Comparison of ENCODE assay signal across 8 cellular contexts in the genomic region with DNA sequence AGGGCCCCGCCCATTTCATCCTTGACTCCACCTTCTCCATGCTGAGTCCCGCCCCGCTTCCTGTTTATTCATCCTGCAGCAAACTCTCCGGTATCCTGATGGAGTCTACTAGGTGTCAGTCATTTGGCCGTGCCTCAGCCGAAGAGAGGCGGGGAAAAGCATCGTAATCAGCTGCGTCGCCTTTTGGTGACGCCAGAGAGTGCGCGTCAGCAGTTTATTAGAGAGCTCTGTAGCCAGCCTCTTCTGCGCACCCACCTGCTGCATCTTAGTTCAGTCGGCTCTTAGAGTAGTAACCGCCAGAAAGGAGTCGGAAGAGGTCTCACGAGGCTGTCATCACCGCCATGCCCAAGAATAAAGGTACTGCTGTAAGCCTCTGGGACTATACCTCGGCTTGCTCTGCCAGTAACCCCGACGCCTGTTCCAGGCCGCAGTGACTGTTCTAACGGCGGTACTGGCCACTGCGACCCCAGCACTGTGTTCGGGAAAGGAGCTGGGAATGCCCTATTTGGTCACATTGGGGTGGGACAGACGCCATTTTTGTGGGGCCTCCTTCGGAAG. TPM values are rescaled to one million over a fixed set of nuclear protein-coding genes. Genes with fewer than 3 reads are reported as not detected.
DNase-seq lines count a peak whose midpoint lies in the region; ATAC-seq and TF ChIP-seq lines count a peak whose summit lies in the region.

A gene with protein sequence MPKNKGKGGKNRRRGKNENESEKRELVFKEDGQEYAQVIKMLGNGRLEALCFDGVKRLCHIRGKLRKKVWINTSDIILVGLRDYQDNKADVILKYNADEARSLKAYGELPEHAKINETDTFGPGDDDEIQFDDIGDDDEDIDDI (plus strand): TSS at position 246 of the 558 bp plus-strand sequence. CDS start 96 bp downstream, at position 342.

- peak within 1 kb of the TSS; percentile 75 for H3K27ac ChIP-seq in VCaP

- in situ Hi-C loops in G401 (cut with HindIII; ENCODE audit: low sequenced_read_pairs) = no loop called here

- ATAC-seq in HG03457 (IDR thresholded peaks at IDR 0.05; ENCODE audit: unreplicated experiment) = peak; percentile 84
- no peak for ATAC-seq in HG02970 (IDR thresholded peaks at IDR 0.05; ENCODE audit: low FRiP score, unreplicated experiment)

- DNase-seq in G401 (ENCODE audit: low spot score) = peak; percentile 98
- DNase-seq in fibroblast of gingiva (ENCODE audit: low read depth) = peak; percentile 89
- DNase-seq in renal cortical epithelial cell (ENCODE audit: low read depth) = peak; percentile 92
- DNase-seq in NCI-H1105 treated with DMSO at 0.1 percent for 48 hours (lab: John Stamatoyannopoulos, UW) = no peak
- no peak for DNase-seq in NCI-H2029 treated with DMSO at 0.1 percent for 48 hours (lab: John Stamatoyannopoulos, UW)

- TF ChIP-seq CTCF in VCaP (conservative IDR thresholded peaks at IDR 0.05) = no peak

RNA-seq across cellular contexts. Expression of the gene that starts here (rescaled TPM):
- total RNA-seq in G401 (2014; rRNA removed; shearing (Covaris generic)) = 32.8 and 49.7 TPM in 2 replicates
- 0.15 and 18.2 TPM in 2 replicates for total RNA-seq in renal cortical epithelial cell

Comparison
In these comparisons a context has a peak if more than half of its experiments do, and no peak if none do; other contexts are left out.
1. DNase-seq: peak in G401 (single experiment), fibroblast of gingiva (single experiment) and renal cortical epithelial cell (single experiment); none in NCI-H1105 treated with DMSO at 0.1 percent for 48 hours (single experiment) and NCI-H2029 treated with DMSO at 0.1 percent for 48 hours (single experiment).